Comparison of ENCODE assay signal across 8 cellular contexts in genomic region chr14:65228436-65228835, GRCh38.
A peak's percentile ranks its signal among the peaks of the same experiment; 100 is the strongest.
DNase-seq lines count a peak whose midpoint lies in the region; ATAC-seq and TF ChIP-seq lines count a peak whose summit lies in the region.

No MANE protein-coding gene starts in this region.

- H3K9me3 ChIP-seq in psoas muscle (no peaks in the 10 kb centered on the region), HAP-1 (no peaks in the 10 kb centered on the region)

- H3K36me3 ChIP-seq in psoas muscle (ENCODE audit: insufficient read depth in 1 of 2, low read depth in 1 of 2) = no peaks in the 10 kb centered on the region
- no peaks in the 10 kb centered on the region for H3K36me3 ChIP-seq in HAP-1 (replicated peaks)

- H3K27me3 ChIP-seq in psoas muscle (ENCODE audit: insufficient read depth in 3 of 3, low read length in 2 of 3) (no peaks in the 10 kb centered on the region), HAP-1 (ENCODE audit: low read depth) (no peaks in the 10 kb centered on the region)

- in situ Hi-C loops in HAP-1 (cut with MboI; ENCODE audit: low sequenced_read_pairs) = loop anchor here (10.0 kb wide), 1 partner anchor 176 kb away; no protein-coding TSS in a partner anchor

- H3K36me3 Mint-ChIP-seq in stimulated activated naive B cell treated with anti-CD40 and anti-IgM and Interleukin-4, amounts not matched to agents 10 μg/mL and 1 μg/mL and 100 μg/mL, for 72 hours = no peaks in the 10 kb centered on the region

- H3K4me1 ChIP-seq in psoas muscle = no peaks in the 10 kb centered on the region
- H3K4me1 ChIP-seq in HAP-1 = peaks cover 69% of the 10 kb centered on the region

- H3K4me3 Mint-ChIP-seq in stimulated activated naive B cell treated with anti-CD40 and anti-IgM and Interleukin-4, amounts not matched to agents 10 μg/mL and 1 μg/mL and 100 μg/mL, for 72 hours = peak overlapping the region; percentile 2 to 67

- no peak for DNase-seq in activated CD4-positive, CD25-positive, alpha-beta regulatory T cell treated with anti-CD3 and anti-CD28 coated beads, Interleukin-2, amount 50 U/mL, for 72 hours
- DNase-seq in OCI-M1 (lab: John Stamatoyannopoulos, UW) (peak; percentile 7), psoas muscle (no peak), cerebellar nuclear complex (lab: John Stamatoyannopoulos, UW) (no peak), HAP-1 (ENCODE audit: low spot score in 2 of 2) (no peak)
- DNase-seq in stimulated activated naive B cell treated with anti-CD40 and anti-IgM and Interleukin-4, amounts not matched to agents 10 μg/mL and 1 μg/mL and 100 μg/mL, for 72 hours = peak; percentile 49

- peaks cover 56 to 68% of the 10 kb centered on the region in 2 donors for H3K4me1 Mint-ChIP-seq in stimulated activated naive B cell treated with anti-CD40 and anti-IgM and Interleukin-4, amounts not matched to agents 10 μg/mL and 1 μg/mL and 100 μg/mL, for 72 hours

- H3K27me3 Mint-ChIP-seq in stimulated activated naive B cell treated with anti-CD40 and anti-IgM and Interleukin-4, amounts not matched to agents 10 μg/mL and 1 μg/mL and 100 μg/mL, for 72 hours = no peaks in the 10 kb centered on the region

- H3K27ac ChIP-seq in psoas muscle = no peak overlapping the region

- TF ChIP-seq CTCF in psoas muscle (IDR thresholded peaks at IDR 0.05) = no peak

- ATAC-seq in activated CD4-positive, CD25-positive, alpha-beta regulatory T cell treated with anti-CD3 and anti-CD28 coated beads, Interleukin-2, amount 50 U/mL, for 24 hours = peak; percentile 42 to 52
- peak; percentile 82 for ATAC-seq in HG02852 (IDR thresholded peaks at IDR 0.05; ENCODE audit: unreplicated experiment)
- ATAC-seq in stimulated activated naive B cell treated with anti-CD40 and anti-IgM and Interleukin-4, amounts not matched to agents 10 μg/mL and 1 μg/mL and 100 μg/mL, for 72 hours (replicated peaks) = peak; percentile 95 to 97
- no peak for ATAC-seq in psoas muscle

- no peaks in the 10 kb centered on the region for H3K9me3 Mint-ChIP-seq in stimulated activated naive B cell treated with anti-CD40 and anti-IgM and Interleukin-4, amounts not matched to agents 10 μg/mL and 1 μg/mL and 100 μg/mL, for 72 hours

- peak overlapping the region; percentile 49 for H3K27ac Mint-ChIP-seq in stimulated activated naive B cell treated with anti-CD40 and anti-IgM and Interleukin-4, amounts not matched to agents 10 μg/mL and 1 μg/mL and 100 μg/mL, for 72 hours

- intact Hi-C loops in psoas muscle (cut with DNase I) = loop anchor here in 1 of 2 donors (5.0 kb wide), 1 partner anchor 594 kb away; no protein-coding TSS in a partner anchor

- 80 to 91% (median 83%) methylated on average over 2 of the region's 2 CpGs for WGBS in psoas muscle, 3 donors

- H3K4me3 ChIP-seq in psoas muscle = no peak overlapping the region
- no peak overlapping the region for H3K4me3 ChIP-seq in HAP-1

Comparison
In these comparisons a context has a peak if more than half of its experiments do, and no peak if none do; other contexts are left out.
1. ATAC-seq: peak in activated CD4-positive, CD25-positive, alpha-beta regulatory T cell treated with anti-CD3 and anti-CD28 coated beads, Interleukin-2, amount 50 U/mL, for 24 hours (2 of 2), HG02852 (single experiment) and stimulated activated naive B cell treated with anti-CD40 and anti-IgM and Interleukin-4, amounts not matched to agents 10 μg/mL and 1 μg/mL and 100 μg/mL, for 72 hours (2 of 2); none in psoas muscle (0 of 4).
2. DNase-seq: peak in OCI-M1 (single experiment) and stimulated activated naive B cell treated with anti-CD40 and anti-IgM and Interleukin-4, amounts not matched to agents 10 μg/mL and 1 μg/mL and 100 μg/mL, for 72 hours (single experiment); none in activated CD4-positive, CD25-positive, alpha-beta regulatory T cell treated with anti-CD3 and anti-CD28 coated beads, Interleukin-2, amount 50 U/mL, for 72 hours (single experiment), psoas muscle (0 of 2), cerebellar nuclear complex (0 of 2) and HAP-1 (0 of 2).